Comparison of ENCODE assay signal across 10 cellular contexts in genomic region chr20:1467082-1467354, GRCh38. TPM values are rescaled to one million over a fixed set of nuclear protein-coding genes. Genes with fewer than 3 reads are reported as not detected.
DNase-seq lines count a peak whose midpoint lies in the region; ATAC-seq, FAIRE-seq and TF ChIP-seq lines count a peak whose summit lies in the region.
"Had no signal": no experiment of that assay in that cellular context is flagged by ENCODE, and none has a peak within 500 bp of the region (broad histone marks: within the 10 kb centered on the region; RNA-seq: fewer than 3 reads in every experiment).

No MANE protein-coding gene starts in this region.

- no peaks in the 10 kb centered on the region for H3K27me3 Mint-ChIP-seq in astrocyte (ENCODE audit: low read depth, unreplicated experiment)

- ATAC-seq in heart right ventricle, result no peak

- H3K9me3 Mint-ChIP-seq in astrocyte (ENCODE audit: unreplicated experiment), result no peaks in the 10 kb centered on the region

- TF ChIP-seq CTCF in heart right ventricle (IDR thresholded peaks at IDR 0.05) (peak in 1 of 9 donors; percentile 6), astrocyte (IDR thresholded peaks at IDR 0.05; ENCODE audit: insufficient read depth, low read depth, low read length) (no peak)

- H3K9ac ChIP-seq in astrocyte (ENCODE audit: low read length) (no peak overlapping the region), mucosa of stomach (ENCODE audit: low read length) (peak overlapping the region; percentile 66)

- H3K36me3 ChIP-seq in heart right ventricle (peaks cover 0 to 34% (median 6%) of the 10 kb centered on the region in 9 donors), astrocyte (ENCODE audit: insufficient read depth, low read length) (peaks cover 11% of the 10 kb centered on the region), mucosa of stomach (ENCODE audit: control insufficient read depth, insufficient read depth, low read length) (no peaks in the 10 kb centered on the region), urinary bladder (ENCODE audit: insufficient read depth) (no peaks in the 10 kb centered on the region)

- H3K27ac ChIP-seq in heart right ventricle (peak overlapping the region in 9 of 10 donors; percentile 88 to 96 (median 92)), astrocyte (ENCODE audit: low read depth, low read length) (no peak overlapping the region), urinary bladder (ENCODE audit: low read depth) (no peak overlapping the region)

- H3K9me3 ChIP-seq in heart right ventricle (no peaks in the 10 kb centered on the region), astrocyte (ENCODE audit: insufficient read depth, low read depth, low read length) (no peaks in the 10 kb centered on the region), mucosa of stomach (ENCODE audit: control insufficient read depth, low read length) (no peaks in the 10 kb centered on the region)

- DNase-seq in heart right ventricle, result no peak
- DNase-seq in cardiac septum (ENCODE audit: low spot score), result no peak
- DNase-seq in astrocyte (ENCODE audit: low read depth), result no peak
- DNase-seq in NCI-H82 (lab: John Stamatoyannopoulos, UW), result no peak
- no peak for DNase-seq in NCI-H1105 treated with DMSO at 0.1 percent for 48 hours (lab: John Stamatoyannopoulos, UW)
- DNase-seq in COR-L47 (lab: John Stamatoyannopoulos, UW), result no peak

- H3K4me3 ChIP-seq in heart right ventricle, result peak overlapping the region in 9 of 10 donors; percentile 79 to 99 (median 96)
- H3K4me3 ChIP-seq in astrocyte (ENCODE audit: insufficient read depth, low read depth, low read length), result no peak overlapping the region
- peak overlapping the region; percentile 33 for H3K4me3 ChIP-seq in mucosa of stomach (ENCODE audit: low read length)
- peak overlapping the region; percentile 92 for H3K4me3 ChIP-seq in urinary bladder (ENCODE audit: low read depth, low read length)

- peaks cover 0 to 72% (median 43%) of the 10 kb centered on the region in 9 donors for H3K4me1 ChIP-seq in heart right ventricle
- peaks cover 33% of the 10 kb centered on the region for H3K4me1 ChIP-seq in astrocyte (ENCODE audit: insufficient read depth, low read length)
- peaks cover 49% of the 10 kb centered on the region for H3K4me1 ChIP-seq in mucosa of stomach (ENCODE audit: control insufficient read depth, insufficient read depth, low read length)
- no peaks in the 10 kb centered on the region for H3K4me1 ChIP-seq in urinary bladder (ENCODE audit: insufficient read depth)

- peak overlapping the region; percentile 66 for H3K4me3 Mint-ChIP-seq in astrocyte (ENCODE audit: unreplicated experiment)

- H3K4me1 Mint-ChIP-seq in astrocyte (ENCODE audit: low read depth, unreplicated experiment), result peaks cover 39% of the 10 kb centered on the region

- H3K4me2 ChIP-seq in astrocyte (ENCODE audit: low read length), result peak overlapping the region; percentile 53

- H3K36me3 Mint-ChIP-seq in astrocyte (ENCODE audit: low read depth, unreplicated experiment), result peaks cover 5% of the 10 kb centered on the region

- peaks cover 42% of the 10 kb centered on the region for H3K79me2 ChIP-seq in astrocyte (ENCODE audit: insufficient read depth, low read length)

- intact Hi-C loops in heart right ventricle (cut with DNase I) (loop anchor here in 3 of 10 donors (2.0 to 5.0 kb wide), 4 partner anchors 75 to 350 kb away; partner anchors contain the start of genes PSMF1 (in 2 of the 3) and FKBP1A (in 1 of the 3)), cardiac septum (cut with DNase I) (loop anchor here (2.0 to 5.0 kb wide), 2 partner anchors 75 to 348 kb away; partner anchors contain the start of genes FKBP1A and PSMF1)

- H3K27me3 ChIP-seq in heart right ventricle (no peaks in the 10 kb centered on the region), astrocyte (ENCODE audit: insufficient read depth, low read length) (no peaks in the 10 kb centered on the region), mucosa of stomach (ENCODE audit: control insufficient read depth, insufficient read depth, low read length) (no peaks in the 10 kb centered on the region)

- H4K20me1 ChIP-seq in astrocyte (ENCODE audit: insufficient read depth, low read length), result peaks cover 37% of the 10 kb centered on the region

- WGBS in heart right ventricle, 2 donors, result 5 to 6% methylated on average over 7 of the region's 7 CpGs
- 6% methylated on average over 7 of the region's 7 CpGs for WGBS in urinary bladder

- no peak overlapping the region for H2AFZ ChIP-seq in astrocyte (ENCODE audit: low read depth, low read length)

- no peak for FAIRE-seq in astrocyte (lab: Jason Lieb, UNC)
- FAIRE-seq: islet of Langerhans had no signal

- H3K27ac Mint-ChIP-seq in astrocyte (ENCODE audit: unreplicated experiment), result no peak overlapping the region

RNA-seq across cellular contexts. Expression of gene NSFL1C, which starts 0.4 kb away (rescaled TPM):
- total RNA-seq in heart right ventricle, result 10 to 100 TPM; 54.6 to 75.6 (median 63.8) TPM
- 10 to 100 TPM; 39.4 to 46.9 TPM for polyA plus RNA-seq in heart right ventricle
- total RNA-seq in cardiac septum, result 64.0 TPM
- total RNA-seq in astrocyte, result 78.3 and 96.0 TPM in 2 replicates
- total RNA-seq in urinary bladder, result 23.6 TPM
- 57.3 TPM for polyA plus RNA-seq in urinary bladder

RNA-seq across cellular contexts. Expression of gene SIRPB2, which starts 24.2 kb away (rescaled TPM):
- total RNA-seq in heart right ventricle, result 1 to 10 TPM in 6 of 10 donors, under 1 TPM in 4; 0.23 to 7.3 (median 1.7) TPM
- 1 to 10 TPM in 1 of 2 donors, under 1 TPM in 1; 0.88 to 1.2 TPM for polyA plus RNA-seq in heart right ventricle
- 2.2 TPM for total RNA-seq in cardiac septum
- total RNA-seq in astrocyte, result not detected in 2 replicates
- total RNA-seq in urinary bladder, result 1.2 TPM
- 3.3 TPM for polyA plus RNA-seq in urinary bladder
- total RNA-seq: H7 had no signal

Comparison
In these comparisons a context has a peak if more than half of its experiments do, and no peak if none do; other contexts are left out.
1. H3K27ac ChIP-seq: peak in heart right ventricle (9 of 10); none in astrocyte (single experiment) and urinary bladder (single experiment).